Comparison of ENCODE assay signal across 10 cellular contexts in the genomic region with DNA sequence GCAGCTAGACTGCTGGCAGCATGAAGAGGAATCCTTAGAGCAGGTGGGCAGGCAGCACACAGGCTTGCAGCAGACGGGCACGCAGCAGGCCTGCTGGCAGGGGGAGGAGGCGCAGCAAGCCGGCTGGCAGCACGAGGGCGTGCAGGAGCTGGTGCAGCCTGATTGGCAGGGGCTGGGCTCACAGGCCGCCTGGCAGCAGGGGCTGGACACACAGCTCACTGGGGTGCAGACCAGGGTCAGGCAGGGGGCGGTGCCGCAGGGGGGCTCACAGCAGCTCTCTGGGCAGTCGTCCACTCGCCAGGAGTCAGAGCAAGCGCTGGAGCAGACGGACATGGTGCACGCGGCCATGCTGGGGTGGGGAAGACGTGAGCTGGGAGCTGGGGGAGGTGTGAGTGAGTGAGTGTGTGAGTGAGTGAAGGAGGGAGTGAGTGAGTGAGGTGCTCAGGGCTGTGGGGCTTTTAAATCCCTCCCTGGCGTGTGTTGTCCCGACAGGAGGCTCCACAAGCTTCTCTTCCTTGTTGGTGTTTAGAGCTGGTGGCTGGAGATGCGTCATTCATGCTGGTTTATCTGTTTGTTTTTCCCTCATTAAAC. TPM values are rescaled to one million over a fixed set of nuclear protein-coding genes. Genes with fewer than 3 reads are reported as not detected.
"Had no signal": no experiment of that assay in that cellular context is flagged by ENCODE, and none has a peak within 500 bp of the region (broad histone marks: within the 10 kb centered on the region; RNA-seq: fewer than 3 reads in every experiment).

A gene with protein sequence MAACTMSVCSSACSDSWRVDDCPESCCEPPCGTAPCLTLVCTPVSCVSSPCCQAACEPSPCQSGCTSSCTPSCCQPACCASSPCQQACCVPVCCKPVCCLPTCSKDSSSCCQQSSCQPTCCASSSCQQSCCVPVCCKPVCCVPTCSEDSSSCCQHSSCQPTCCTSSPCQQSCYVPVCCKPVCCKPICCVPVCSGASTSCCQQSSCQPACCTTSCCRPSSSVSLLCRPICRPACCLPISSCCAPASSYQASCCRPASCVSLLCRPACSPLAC (minus strand): TSS at position 374 of the 591 bp plus-strand sequence. CDS start 26 bp downstream, at position 348.

RNA-seq across cellular contexts. Expression of the gene that starts here (rescaled TPM):
- total RNA-seq: body of pancreas, cardiac septum, dermis blood vessel endothelial cell, glomerular endothelial cell, hepatocyte, left cardiac atrium, mononuclear cell, natural killer cell, subcutaneous adipose tissue, urinary bladder had no signal
- polyA plus RNA-seq: hepatocyte, urinary bladder had no signal
